Comparison of ENCODE assay signal across 8 cellular contexts in genomic region chr1:41268154-41268770, GRCh38. TPM values are rescaled to one million over a fixed set of nuclear protein-coding genes. Genes with fewer than 3 reads are reported as not detected.
A peak's percentile ranks its signal among the peaks of the same experiment; 100 is the strongest.
DNase-seq lines count a peak whose midpoint lies in the region; ATAC-seq and TF ChIP-seq lines count a peak whose summit lies in the region.

No MANE protein-coding gene starts in this region.

- H3K27ac ChIP-seq in heart right ventricle, result no peak overlapping the region
- no peak overlapping the region for H3K27ac ChIP-seq in aorta (ENCODE audit: low read depth in 1 of 2, low read length in 2 of 2)

- H3K27me3 ChIP-seq in adipocyte (replicated peaks; ENCODE audit: control insufficient read depth, insufficient read depth, low read length), result no peaks in the 10 kb centered on the region
- H3K27me3 ChIP-seq in heart right ventricle, result peaks cover 0 to 3% (median 0%) of the 10 kb centered on the region in 7 donors
- no peaks in the 10 kb centered on the region for H3K27me3 ChIP-seq in aorta (ENCODE audit: control insufficient read depth in 1 of 2, insufficient read depth in 2 of 2, low read length in 1 of 2)

- intact Hi-C loops in heart right ventricle (cut with DNase I), result loop anchor here (1.0 to 10.0 kb wide), 9 partner anchors 149 to 249 kb away; no protein-coding TSS in a partner anchor
- intact Hi-C loops in aorta (cut with DNase I), result loop anchor here (1.0 to 10.0 kb wide), 5 partner anchors 149 to 247 kb away; no protein-coding TSS in a partner anchor

- DNase-seq in GM04503 (ENCODE audit: low read depth) (peak; percentile 18), NCI-H1105 treated with DMSO at 0.1 percent for 48 hours (lab: John Stamatoyannopoulos, UW) (peak; percentile 81), T-helper 1 cell (peak; percentile 28 to 59 (median 48)), adipocyte (ENCODE audit: low read depth) (peak; percentile 88), heart right ventricle (peak; percentile 68 to 73), putamen (ENCODE audit: low spot score) (peak; percentile 54), aorta (peak; percentile 82 to 89)

- H3K9ac ChIP-seq in adipocyte (ENCODE audit: low read length), result no peak overlapping the region

- no peaks in the 10 kb centered on the region for H3K36me3 ChIP-seq in adipocyte (ENCODE audit: control insufficient read depth, insufficient read depth, low read length, severe bottlenecking)
- no peaks in the 10 kb centered on the region for H3K36me3 ChIP-seq in heart right ventricle
- no peaks in the 10 kb centered on the region for H3K36me3 ChIP-seq in aorta (ENCODE audit: control insufficient read depth in 1 of 2, insufficient read depth in 2 of 2, low read length in 1 of 2)

- H3K4me3 ChIP-seq in adipocyte (ENCODE audit: low read length), result no peak overlapping the region
- no peak overlapping the region for H3K4me3 ChIP-seq in heart right ventricle
- H3K4me3 ChIP-seq in aorta (ENCODE audit: low read length in 2 of 2), result no peak overlapping the region

- ATAC-seq in heart right ventricle (peak; percentile 65 to 89 (median 84)), aorta (ENCODE audit: low FRiP score) (peak; percentile 90), HG02763 (IDR thresholded peaks at IDR 0.05; ENCODE audit: unreplicated experiment) (no peak)

- 9% methylated on average over 8 of the region's 8 CpGs for WGBS in heart right ventricle, 2 donors
- 12 to 13% methylated on average over 8 of the region's 8 CpGs for WGBS in aorta, 2 donors

- H3K4me1 ChIP-seq in adipocyte (ENCODE audit: control insufficient read depth, insufficient read depth, low read length) (no peaks in the 10 kb centered on the region), heart right ventricle (peaks cover 0 to 5% (median 4%) of the 10 kb centered on the region in 9 donors), aorta (ENCODE audit: control insufficient read depth in 1 of 2, insufficient read depth in 2 of 2, low read length in 2 of 2) (no peaks in the 10 kb centered on the region)

- H3K9me3 ChIP-seq in adipocyte (ENCODE audit: control insufficient read depth, low read length), result no peaks in the 10 kb centered on the region
- no peaks in the 10 kb centered on the region for H3K9me3 ChIP-seq in heart right ventricle
- no peaks in the 10 kb centered on the region for H3K9me3 ChIP-seq in aorta (ENCODE audit: control insufficient read depth, low read length)

- TF ChIP-seq CTCF in heart right ventricle (IDR thresholded peaks at IDR 0.05), result peak; percentile 96 to 100 (median 98)

RNA-seq across cellular contexts. Expression of gene SCMH1, which starts 26.2 kb away (rescaled TPM):
- 10 to 100 TPM; 34.4 to 53.5 (median 46.1) TPM for total RNA-seq in heart right ventricle
- polyA plus RNA-seq in heart right ventricle, result 10 to 100 TPM; 29.6 to 34.3 TPM
- 10 to 100 TPM; 50.3 to 60.7 TPM for total RNA-seq in aorta
- 10 to 100 TPM; 36.2 to 44.5 TPM for polyA plus RNA-seq in aorta

Comparison
In these comparisons a context has a peak if more than half of its experiments do, and no peak if none do; other contexts are left out.
1. DNase-seq: peak in every context shown above with its lines; median percentile 88 in adipocyte; 86 in aorta; 81 in NCI-H1105 treated with DMSO at 0.1 percent for 48 hours; 70 in heart right ventricle; 54 in putamen; 48 in T-helper 1 cell; 18 in GM04503.